17 cellular contexts compared by ENCODE assay signal in genomic region chr4:158410272-158410671, GRCh38.
DNase-seq lines count a peak whose midpoint lies in the region; FAIRE-seq and TF ChIP-seq lines count a peak whose summit lies in the region.
"Had no signal": no experiment of that assay in that cellular context is flagged by ENCODE, and none has a peak within 500 bp of the region (broad histone marks: within the 10 kb centered on the region; RNA-seq: fewer than 3 reads in every experiment).

No MANE protein-coding gene starts in this region.

- BruUV-seq in Calu3 (replicated peaks; lab: Mats Ljungman, UMichigan), result no TSS peak

- peak; percentile 34 for DNase-seq in NCI-H146 (lab: John Stamatoyannopoulos, UW)
- no peak for DNase-seq in NCI-H146 treated with DMSO at 0.1 percent for 48 hours (lab: John Stamatoyannopoulos, UW; ENCODE audit: unreplicated experiment)
- peak; percentile 11 for DNase-seq in LNCaP clone FGC (ENCODE audit: low read depth)
- peak; percentile 6 for DNase-seq in brain microvascular endothelial cell
- DNase-seq in lung microvascular endothelial cell (ENCODE audit: low read depth in 2 of 2), result peak; percentile 8 to 21
- DNase-seq in GM12891 (ENCODE audit: insufficient read length, low spot score), result no peak
- no peak for DNase-seq in activated CD4-positive, alpha-beta T cell treated with anti-CD3 and anti-CD28 coated beads, Interleukin-2, amount 10 ng/mL, durations not matched to agents 7 days and 5 days
- DNase-seq in Calu3, result no peak
- DNase-seq: activated CD8-positive, alpha-beta T cell treated with anti-CD3 and anti-CD28 coated beads, Interleukin-2, amount 10 ng/mL, durations not matched to agents 7 days and 5 days; activated naive CD4-positive, alpha-beta T cell treated with anti-CD3 and anti-CD28 coated beads, Interleukin-2, amount 10 ng/mL, durations not matched to agents 7 days and 5 days; GF-D8; heart left ventricle; KG1; NCI-H446; SW 1271 had no signal

- H3K27me3 Mint-ChIP-seq in activated CD4-positive, alpha-beta T cell treated with anti-CD3 and anti-CD28 coated beads, Interleukin-2, amount 10 ng/mL, durations not matched to agents 7 days and 5 days, result no peaks in the 10 kb centered on the region
- peaks cover 11% of the 10 kb centered on the region for H3K27me3 Mint-ChIP-seq in Calu3 (ENCODE audit: unreplicated experiment)
- H3K27me3 Mint-ChIP-seq: activated naive CD4-positive, alpha-beta T cell treated with anti-CD3 and anti-CD28 coated beads, Interleukin-2, amount 10 ng/mL, durations not matched to agents 7 days and 5 days; dendritic cell treated with granulocyte-macrophage colony-stimulating factor and Interleukin-4, amounts not matched to agents 40 ng/mL and 50 ng/mL, for 4 days had no signal

- H3K9me3 Mint-ChIP-seq in activated CD4-positive, alpha-beta T cell treated with anti-CD3 and anti-CD28 coated beads, Interleukin-2, amount 10 ng/mL, durations not matched to agents 7 days and 5 days, result no peaks in the 10 kb centered on the region
- H3K9me3 Mint-ChIP-seq in Calu3 (ENCODE audit: low read depth, unreplicated experiment), result no peaks in the 10 kb centered on the region
- H3K9me3 Mint-ChIP-seq: activated naive CD4-positive, alpha-beta T cell treated with anti-CD3 and anti-CD28 coated beads, Interleukin-2, amount 10 ng/mL, durations not matched to agents 7 days and 5 days; dendritic cell treated with granulocyte-macrophage colony-stimulating factor and Interleukin-4, amounts not matched to agents 40 ng/mL and 50 ng/mL, for 4 days had no signal

- H3K27me3 ChIP-seq in brain microvascular endothelial cell (replicated peaks), result no peaks in the 10 kb centered on the region
- H3K27me3 ChIP-seq: heart left ventricle had no signal

- H3K36me3 ChIP-seq in brain microvascular endothelial cell (replicated peaks), result no peaks in the 10 kb centered on the region
- H3K36me3 ChIP-seq: heart left ventricle had no signal

- no peak for FAIRE-seq in GM12891 (lab: Jason Lieb, UNC)
- FAIRE-seq: A204.1 had no signal

- TF ChIP-seq POLR2A in GM12891 (IDR thresholded peaks at IDR 0.05; ENCODE audit: low read depth, low read length), result no peak

- CTCF ChIA-PET in activated CD4-positive, alpha-beta T cell treated with anti-CD3 and anti-CD28 coated beads, Interleukin-2, amount 10 ng/mL, durations not matched to agents 7 days and 5 days (lab: Charles Lee), result no interaction called here
- CTCF ChIA-PET in Calu3 (lab: Charles Lee), result no interaction called here

- H3K4me1 Mint-ChIP-seq in activated CD4-positive, alpha-beta T cell treated with anti-CD3 and anti-CD28 coated beads, Interleukin-2, amount 10 ng/mL, durations not matched to agents 7 days and 5 days, result no peaks in the 10 kb centered on the region
- H3K4me1 Mint-ChIP-seq in Calu3 (ENCODE audit: low read depth, unreplicated experiment), result no peaks in the 10 kb centered on the region
- H3K4me1 Mint-ChIP-seq: activated naive CD4-positive, alpha-beta T cell treated with anti-CD3 and anti-CD28 coated beads, Interleukin-2, amount 10 ng/mL, durations not matched to agents 7 days and 5 days had no signal

- no peak overlapping the region for H3K4me3 Mint-ChIP-seq in activated CD4-positive, alpha-beta T cell treated with anti-CD3 and anti-CD28 coated beads, Interleukin-2, amount 10 ng/mL, durations not matched to agents 7 days and 5 days
- H3K4me3 Mint-ChIP-seq in Calu3 (ENCODE audit: low read depth, unreplicated experiment), result no peak overlapping the region
- H3K4me3 Mint-ChIP-seq: activated CD8-positive, alpha-beta T cell treated with anti-CD3 and anti-CD28 coated beads, Interleukin-2, amount 10 ng/mL, durations not matched to agents 7 days and 5 days; activated naive CD4-positive, alpha-beta T cell treated with anti-CD3 and anti-CD28 coated beads, Interleukin-2, amount 10 ng/mL, durations not matched to agents 7 days and 5 days; dendritic cell treated with granulocyte-macrophage colony-stimulating factor and Interleukin-4, amounts not matched to agents 40 ng/mL and 50 ng/mL, for 4 days had no signal

- intact Hi-C loops in Calu3 (cut with micrococcal nuclease; ENCODE audit: unreplicated experiment), result loop anchor here (1.0 kb wide), 1 partner anchor 215 kb away; no protein-coding TSS in a partner anchor

- TF ChIP-seq CTCF in LNCaP clone FGC (IDR thresholded peaks at IDR 0.05; ENCODE audit: control insufficient read depth, extremely low read depth, insufficient read depth) (peak; percentile 48), brain microvascular endothelial cell (IDR thresholded peaks at IDR 0.05; ENCODE audit: low read depth, low read length, missing control alignments) (peak; percentile 28), Calu3 (IDR thresholded peaks at IDR 0.05; ENCODE audit: unreplicated experiment) (no peak)

- no peaks in the 10 kb centered on the region for H3K36me3 Mint-ChIP-seq in activated CD4-positive, alpha-beta T cell treated with anti-CD3 and anti-CD28 coated beads, Interleukin-2, amount 10 ng/mL, durations not matched to agents 7 days and 5 days (ENCODE audit: low read depth)
- H3K36me3 Mint-ChIP-seq in Calu3 (ENCODE audit: insufficient read depth, unreplicated experiment), result no peaks in the 10 kb centered on the region
- H3K36me3 Mint-ChIP-seq: activated naive CD4-positive, alpha-beta T cell treated with anti-CD3 and anti-CD28 coated beads, Interleukin-2, amount 10 ng/mL, durations not matched to agents 7 days and 5 days had no signal

- no peak overlapping the region for H3K27ac ChIP-seq in brain microvascular endothelial cell
- H3K27ac ChIP-seq: heart left ventricle had no signal

- in situ Hi-C loops in brain microvascular endothelial cell (cut with HindIII; ENCODE audit: low pct_ligation_motif_present, low sequenced_read_pairs), result no loop called here

- POLR2A ChIA-PET in activated CD4-positive, alpha-beta T cell treated with anti-CD3 and anti-CD28 coated beads, Interleukin-2, amount 10 ng/mL, durations not matched to agents 7 days and 5 days (lab: Charles Lee), result no interaction called here

- H3K4me3 ChIP-seq in LNCaP clone FGC (ENCODE audit: low read depth, low read length) (no peak overlapping the region), brain microvascular endothelial cell (ENCODE audit: low read depth, low read length) (no peak overlapping the region)
- H3K4me3 ChIP-seq: heart left ventricle had no signal

- no peak overlapping the region for H3K27ac Mint-ChIP-seq in activated CD4-positive, alpha-beta T cell treated with anti-CD3 and anti-CD28 coated beads, Interleukin-2, amount 10 ng/mL, durations not matched to agents 7 days and 5 days
- H3K27ac Mint-ChIP-seq in Calu3 (ENCODE audit: unreplicated experiment), result no peak overlapping the region
- H3K27ac Mint-ChIP-seq: activated CD8-positive, alpha-beta T cell treated with anti-CD3 and anti-CD28 coated beads, Interleukin-2, amount 10 ng/mL, durations not matched to agents 7 days and 5 days; activated naive CD4-positive, alpha-beta T cell treated with anti-CD3 and anti-CD28 coated beads, Interleukin-2, amount 10 ng/mL, durations not matched to agents 7 days and 5 days; dendritic cell treated with granulocyte-macrophage colony-stimulating factor and Interleukin-4, amounts not matched to agents 40 ng/mL and 50 ng/mL, for 4 days had no signal

TF ChIP-seq in GM12891, 5 proteins besides CTCF, POLR2A, EP300 and RAD21:
- no peak for TF ChIP-seq POLR2AphosphoS5 (IDR thresholded peaks at IDR 0.05; ENCODE audit: low read depth, low read length)
TF ChIP-seq in GM12891: peak in this region for 0.

Comparison
In these comparisons a context has a peak if more than half of its experiments do, and no peak if none do; other contexts are left out.
1. DNase-seq: peak in NCI-H146 (single experiment), LNCaP clone FGC (single experiment), brain microvascular endothelial cell (single experiment) and lung microvascular endothelial cell (2 of 2); none in NCI-H146 treated with DMSO at 0.1 percent for 48 hours (single experiment), GM12891 (single experiment), activated CD4-positive, alpha-beta T cell treated with anti-CD3 and anti-CD28 coated beads, Interleukin-2, amount 10 ng/mL, durations not matched to agents 7 days and 5 days (single experiment) and Calu3 (single experiment).